ENCODE assay signal across 1 cellular context in genomic region chr1:110338200-110339039, GRCh38.
A peak's percentile ranks its signal among the peaks of the same experiment; 100 is the strongest.
TF ChIP-seq lines count a peak whose summit lies in the region.

No MANE protein-coding gene starts in this region.

TF ChIP-seq in HepG2, 621 proteins besides CTCF, POLR2A, EP300 and RAD21 (continued from another document and continues in another):
- TF ChIP-seq ZNF503 (CRISPR knock-in tag; IDR thresholded peaks at IDR 0.05) (no peak; the same call in 1 of the 2 replicates), ZFY (CRISPR knock-in tag; IDR thresholded peaks at IDR 0.05) (peak; percentile 66), ZNF235 (CRISPR knock-in tag; IDR thresholded peaks at IDR 0.05; ENCODE audit: borderline replicate concordance) (0 out of 2 replicates have a peak, but pooled peaks have one; percentile 84), SP5 (CRISPR knock-in tag; IDR thresholded peaks at IDR 0.05; ENCODE audit: borderline replicate concordance, low read depth) (peak; percentile 53), ZNF331 (CRISPR knock-in tag; IDR thresholded peaks at IDR 0.05) (peak; percentile 71; the same call in 1 of the 2 replicates), HMGXB3 (CRISPR knock-in tag; IDR thresholded peaks at IDR 0.05; ENCODE audit: borderline replicate concordance) (no peak; the same call in 1 of the 2 replicates), ZNF281 (CRISPR knock-in tag; IDR thresholded peaks at IDR 0.05; ENCODE audit: borderline replicate concordance) (peak; percentile 18; the same call in 1 of the 2 replicates), ZNF136 (CRISPR knock-in tag; IDR thresholded peaks at IDR 0.05; ENCODE audit: low read depth) (0 out of 2 replicates have a peak, but pooled peaks have one; percentile 80), FOXA1 (IDR thresholded peaks at IDR 0.05) (no peak), FOXA1 (CRISPR knock-in tag; IDR thresholded peaks at IDR 0.05) (peak; percentile 49), TOE1 (CRISPR knock-in tag; IDR thresholded peaks at IDR 0.05) (no peak; the same call in 1 of the 2 replicates), RARA (CRISPR knock-in tag; IDR thresholded peaks at IDR 0.05) (peak; percentile 82), CENPX (CRISPR knock-in tag; IDR thresholded peaks at IDR 0.05) (no peak), DDIT3 (CRISPR knock-in tag; IDR thresholded peaks at IDR 0.05) (no peak), HNRNPH1 (optimal IDR thresholded peaks at IDR 0.05; ENCODE audit: low read depth, low read length) (no peak), ATAD3A (CRISPR knock-in tag; IDR thresholded peaks at IDR 0.05) (no peak), MXD1 (CRISPR knock-in tag; IDR thresholded peaks at IDR 0.05) (peak; percentile 93), ZNF264 (CRISPR knock-in tag; IDR thresholded peaks at IDR 0.05) (0 out of 2 replicates have a peak, but pooled peaks have one; percentile 12), YY1 (IDR thresholded peaks at IDR 0.05; ENCODE audit: insufficient read depth, insufficient replicate concordance, low read depth, low read length) (peak; percentile 86), PRPF4 (IDR thresholded peaks at IDR 0.05; ENCODE audit: low read depth, low read length, poor library complexity, severe bottlenecking) (no peak), PRDM10 (CRISPR knock-in tag; IDR thresholded peaks at IDR 0.05; ENCODE audit: low read depth) (peak; percentile 19; the same call in 1 of the 2 replicates), SALL2 (CRISPR knock-in tag; IDR thresholded peaks at IDR 0.05) (no peak; the same call in none of the 2 replicates), MZF1 (CRISPR knock-in tag; IDR thresholded peaks at IDR 0.05; ENCODE audit: borderline replicate concordance) (no peak), GFI1 (CRISPR knock-in tag; IDR thresholded peaks at IDR 0.05; ENCODE audit: borderline replicate concordance) (peak; percentile 79), ZNF703 (CRISPR knock-in tag; IDR thresholded peaks at IDR 0.05; ENCODE audit: borderline replicate concordance) (peak; percentile 89; the same call in 1 of the 2 replicates), ELF3 (CRISPR knock-in tag; IDR thresholded peaks at IDR 0.05) (peak; percentile 12; the same call in 1 of the 2 replicates), TERF1 (CRISPR knock-in tag; IDR thresholded peaks at IDR 0.05) (peak; percentile 82; the same call in 1 of the 2 replicates), ZNF446 (CRISPR knock-in tag; IDR thresholded peaks at IDR 0.05) (peak; percentile 38; the same call in 1 of the 2 replicates), ZNF800 (CRISPR knock-in tag; IDR thresholded peaks at IDR 0.05) (peak; percentile 17; the same call in 1 of the 2 replicates), ZNF230 (CRISPR knock-in tag; IDR thresholded peaks at IDR 0.05) (no peak), NR2F1 (CRISPR knock-in tag; IDR thresholded peaks at IDR 0.05) (peak in 1 of 2 experiments; percentile 82; a peak in 2 of 4 replicates), DPF2 (CRISPR knock-in tag; IDR thresholded peaks at IDR 0.05; ENCODE audit: borderline replicate concordance, low read depth) (no peak), HOXA7 (CRISPR knock-in tag; IDR thresholded peaks at IDR 0.05) (peak; percentile 68; the same call in 1 of the 2 replicates), JDP2 (CRISPR knock-in tag; IDR thresholded peaks at IDR 0.05; ENCODE audit: borderline replicate concordance) (no peak; the same call in 1 of the 2 replicates), ATRX (CRISPR knock-in tag; IDR thresholded peaks at IDR 0.05; ENCODE audit: borderline replicate concordance) (no peak), HBP1 (CRISPR knock-in tag; IDR thresholded peaks at IDR 0.05; ENCODE audit: low read depth) (peak; percentile 37; the same call in 1 of the 2 replicates), EZH2 (conservative IDR thresholded peaks at IDR 0.05; ENCODE audit: low read depth, low read length) (no peak), KLF9 (CRISPR knock-in tag; IDR thresholded peaks at IDR 0.05; ENCODE audit: low read depth) (no peak), KAT7 (CRISPR knock-in tag; IDR thresholded peaks at IDR 0.05; ENCODE audit: borderline replicate concordance) (no peak), MTA3 (CRISPR knock-in tag; IDR thresholded peaks at IDR 0.05) (no peak), XBP1 (CRISPR knock-in tag; IDR thresholded peaks at IDR 0.05) (peak; percentile 47; the same call in 1 of the 2 replicates), ZNF263 (CRISPR knock-in tag; IDR thresholded peaks at IDR 0.05) (peak; percentile 46; the same call in 1 of the 2 replicates), ZNF607 (CRISPR knock-in tag; IDR thresholded peaks at IDR 0.05; ENCODE audit: borderline replicate concordance) (peak; percentile 57)
